9 cellular contexts compared by ENCODE assay signal in the genomic region with DNA sequence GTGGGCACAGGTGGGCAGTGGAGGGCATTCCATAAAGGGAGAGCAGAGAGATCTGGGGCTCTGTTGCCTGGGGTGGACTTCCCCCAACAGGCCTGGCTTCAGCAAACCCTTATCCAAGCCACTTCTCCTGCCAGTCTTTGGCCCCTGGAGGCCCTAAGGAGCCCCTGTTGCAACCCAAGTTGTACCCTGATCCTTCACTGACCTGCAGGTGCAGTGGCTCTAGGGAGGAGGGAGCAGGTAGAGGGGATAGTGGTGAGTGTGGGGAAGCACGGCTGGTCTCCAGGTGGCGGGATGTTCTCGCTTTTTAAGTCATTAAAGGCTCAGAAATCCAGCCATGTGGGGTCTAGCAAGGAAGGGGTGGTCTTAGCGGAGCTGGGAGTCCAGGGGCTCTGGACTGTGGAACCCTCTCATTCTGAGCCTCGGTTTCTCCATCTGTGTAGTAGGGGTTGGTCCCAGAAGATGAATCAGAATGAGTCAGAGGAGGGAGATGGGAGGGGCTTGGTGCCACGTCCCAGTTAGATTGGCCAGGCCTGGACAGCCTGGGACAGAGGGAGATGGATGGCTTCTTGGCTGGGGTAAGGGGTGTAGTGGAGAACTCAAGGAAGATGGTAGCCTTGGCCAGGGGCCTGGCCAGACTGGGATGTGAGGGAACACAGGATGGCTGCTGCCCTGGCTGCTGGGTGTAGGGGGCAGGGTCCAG. TPM values are rescaled to one million over a fixed set of nuclear protein-coding genes. Genes with fewer than 3 reads are reported as not detected.
DNase-seq lines count a peak whose midpoint lies in the region; ATAC-seq and TF ChIP-seq lines count a peak whose summit lies in the region.
"Had no signal": no experiment of that assay in that cellular context is flagged by ENCODE, and none has a peak within 500 bp of the region (broad histone marks: within the 10 kb centered on the region; RNA-seq: fewer than 3 reads in every experiment).

No MANE protein-coding gene starts in this region.

- H3K27me3 ChIP-seq in AG04450 (ENCODE audit: control insufficient read depth, insufficient read depth, low read length): no peaks in the 10 kb centered on the region
- no peaks in the 10 kb centered on the region for H3K27me3 ChIP-seq in esophagus (ENCODE audit: control insufficient read depth in 1 of 2, insufficient read depth in 2 of 2, low read length in 2 of 2)
- no peaks in the 10 kb centered on the region for H3K27me3 ChIP-seq in neuronal stem cell (ENCODE audit: control insufficient read depth in 3 of 3, insufficient read depth in 3 of 3, low read depth in 1 of 3, low read length in 3 of 3)

- WGBS in esophagus, 2 donors: 74 to 76% methylated on average over 6 of the region's 6 CpGs
- WGBS in neuronal stem cell (ENCODE audit: extremely low coverage in 2 of 2, insufficient read length in 2 of 2, insufficient replicate concordance in 1 of 2), 2 donors: no CpG with 5 or more reads among the region's 6 CpGs

- H3K9ac ChIP-seq in neuronal stem cell (ENCODE audit: low read depth, low read length, poor library complexity): no peak overlapping the region

- H3K9me3 ChIP-seq in AG04450 (ENCODE audit: control insufficient read depth, insufficient read depth, low read length) (no peaks in the 10 kb centered on the region; the same call in 1 of the 2 replicates), esophagus (ENCODE audit: control insufficient read depth in 2 of 2, insufficient read depth in 1 of 2, low read depth in 1 of 2, low read length in 1 of 2) (no peaks in the 10 kb centered on the region), neuronal stem cell (replicated peaks in 1 of 2; ENCODE audit: control insufficient read depth in 2 of 2, insufficient read depth in 1 of 2, low read depth in 1 of 2, low read length in 2 of 2) (no peaks in the 10 kb centered on the region)

- peaks cover 4% of the 10 kb centered on the region for H3K79me1 ChIP-seq in neuronal stem cell (ENCODE audit: low read depth, low read length)

- H3K23ac ChIP-seq in neuronal stem cell (ENCODE audit: low read depth, low read length, poor library complexity): peak overlapping the region; percentile 59

- peak overlapping the region; percentile 58 for H2BK5ac ChIP-seq in neuronal stem cell (ENCODE audit: low read length)

- H3K36me3 ChIP-seq in esophagus (ENCODE audit: control insufficient read depth in 2 of 2, insufficient read depth in 2 of 2, low read length in 1 of 2): peaks cover 0 to 5% of the 10 kb centered on the region in 2 donors
- peaks cover 6 to 8% of the 10 kb centered on the region in 2 donors for H3K36me3 ChIP-seq in neuronal stem cell (replicated peaks in 1 of 2; ENCODE audit: control insufficient read depth in 2 of 2, insufficient read depth in 2 of 2, low read length in 2 of 2)

- H3K4me1 ChIP-seq in esophagus (ENCODE audit: control insufficient read depth in 2 of 2, insufficient read depth in 2 of 2, low read length in 1 of 2) (peaks cover 23 to 39% of the 10 kb centered on the region in 2 donors), neuronal stem cell (ENCODE audit: control insufficient read depth in 2 of 2, insufficient read depth in 1 of 2, low read depth in 1 of 2, low read length in 2 of 2) (peaks cover 18 to 24% of the 10 kb centered on the region in 2 donors)

- H2BK12ac ChIP-seq in neuronal stem cell (ENCODE audit: low read length): no peak overlapping the region

- POLR2A ChIA-PET in AG04450 (lab: Yijun Ruan, JAX): no interaction called here

- no peak overlapping the region for H3K4ac ChIP-seq in neuronal stem cell (ENCODE audit: low read length)

- no peak overlapping the region for H4K8ac ChIP-seq in neuronal stem cell (ENCODE audit: low read depth, low read length)

- H4K91ac ChIP-seq in neuronal stem cell (ENCODE audit: low read depth, low read length, poor library complexity): no peak overlapping the region

- H2BK120ac ChIP-seq in neuronal stem cell (ENCODE audit: low read depth, low read length): peak overlapping the region; percentile 22

- peak overlapping the region; percentile 86 for H2AK5ac ChIP-seq in neuronal stem cell (ENCODE audit: low read depth, low read length)

- no peak overlapping the region for H2BK15ac ChIP-seq in neuronal stem cell (ENCODE audit: low read length)

- no peak overlapping the region for H3K4me2 ChIP-seq in neuronal stem cell (ENCODE audit: insufficient read depth, low read length, poor library complexity, severe bottlenecking)

- peak overlapping the region; percentile 64; the same call in 1 of the 2 replicates for H3K4me3 ChIP-seq in AG04450 (ENCODE audit: low read depth, low read length)
- no peak overlapping the region for H3K4me3 ChIP-seq in esophagus (ENCODE audit: low read depth in 1 of 2, low read length in 2 of 2)
- no peak overlapping the region for H3K4me3 ChIP-seq in neuronal stem cell (ENCODE audit: low read length in 2 of 2)

- CTCF ChIA-PET in AG04450 (lab: Charles Lee): no interaction called here

- ATAC-seq in GM21529 (IDR thresholded peaks at IDR 0.05; ENCODE audit: unreplicated experiment) (no peak), HG03097 (IDR thresholded peaks at IDR 0.05; ENCODE audit: low FRiP score, unreplicated experiment) (no peak), HG02970 (IDR thresholded peaks at IDR 0.05; ENCODE audit: low FRiP score, unreplicated experiment) (no peak)

- H3K27ac ChIP-seq in AG04450 (ENCODE audit: low read depth, low read length) (peak overlapping the region; percentile 11), esophagus (ENCODE audit: low read depth in 2 of 2, low read length in 1 of 2) (peak overlapping the region; percentile 10 to 76), neuronal stem cell (replicated peaks; ENCODE audit: low read length) (no peak overlapping the region)

- DNase-seq in AG04450 (ENCODE audit: low read depth, low spot score) (no peak), LoVo (ENCODE audit: low spot score) (peak; percentile 26), neuronal stem cell (ENCODE audit: low spot score) (no peak), HuH-7.5 (ENCODE audit: low spot score) (no peak)
- DNase-seq: NCI-H2081 had no signal

- no peak overlapping the region for H2AFZ ChIP-seq in neuronal stem cell (ENCODE audit: low read length)

- H3K14ac ChIP-seq in neuronal stem cell (ENCODE audit: low read length): no peak overlapping the region

- TF ChIP-seq CTCF in AG04450 (IDR thresholded peaks at IDR 0.05; ENCODE audit: low read depth, low read length): no peak

- H3K18ac ChIP-seq in neuronal stem cell (ENCODE audit: low read length): peak overlapping the region; percentile 65

RNA-seq across cellular contexts. Expression of a gene that starts 2.6 kb away (rescaled TPM):
- polyA plus RNA-seq in AG04450 (2011; rRNA removed) (7.8 and 11.8 TPM in 2 replicates), esophagus (1 to 10 TPM; 3.5 to 6.0 TPM)
- polyA minus RNA-seq in AG04450 (2011; rRNA and poly(A)+ RNA removed): 13.9 and 18.1 TPM in 2 replicates
- polyA plus RNA-seq in neuronal stem cell (2013, experiment 1 of 2): 2.7 TPM
- polyA plus RNA-seq in neuronal stem cell (2013, experiment 2 of 2): 2.8 TPM

RNA-seq across cellular contexts. Expression of a gene that starts 29.2 kb away (rescaled TPM):
- polyA plus RNA-seq in AG04450 (2011; rRNA removed) (not detected in 2 replicates), esophagus (under 1 TPM in 1 of 2 donors, not detected in 1; 0.02 TPM)
- not detected in 2 replicates for polyA minus RNA-seq in AG04450 (2011; rRNA and poly(A)+ RNA removed)
- polyA plus RNA-seq in neuronal stem cell (2013, experiment 1 of 2): not detected
- not detected for polyA plus RNA-seq in neuronal stem cell (2013, experiment 2 of 2)

RNA-seq across cellular contexts. Expression of a gene that starts 46.5 kb away (rescaled TPM):
- polyA plus RNA-seq in AG04450 (2011; rRNA removed) (not detected in 2 replicates), esophagus (under 1 TPM; 0.12 to 0.41 TPM)
- not detected in 2 replicates for polyA minus RNA-seq in AG04450 (2011; rRNA and poly(A)+ RNA removed)
- not detected for polyA plus RNA-seq in neuronal stem cell (2013, experiment 1 of 2)
- polyA plus RNA-seq in neuronal stem cell (2013, experiment 2 of 2): not detected

RNA-seq across cellular contexts. Expression of a gene that starts 55.6 kb away (rescaled TPM):
- 40.2 and 56.2 TPM in 2 replicates for polyA plus RNA-seq in AG04450 (2011; rRNA removed)
- polyA minus RNA-seq in AG04450 (2011; rRNA and poly(A)+ RNA removed): 22.2 and 41.1 TPM in 2 replicates
- 10 to 100 TPM; 13.9 to 26.3 TPM for polyA plus RNA-seq in esophagus
- polyA plus RNA-seq in neuronal stem cell (2013, experiment 1 of 2): 57.4 TPM
- polyA plus RNA-seq in neuronal stem cell (2013, experiment 2 of 2): 60.9 TPM
